In genomic region chr13:49400755-49401659, GRCh38 we compare ENCODE assay signal across 8 cellular contexts. TPM values are rescaled to one million over a fixed set of nuclear protein-coding genes. Genes with fewer than 3 reads are reported as not detected.
DNase-seq lines count a peak whose midpoint lies in the region; ATAC-seq, FAIRE-seq and TF ChIP-seq lines count a peak whose summit lies in the region.

No MANE protein-coding gene starts in this region.

- FAIRE-seq in D721Med (lab: Jason Lieb, UNC) = peak; percentile 91

- CTCF ChIA-PET in CD4-positive, alpha-beta memory T cell (lab: Charles Lee; ENCODE audit: partially characterized antibody) = no interaction called here

- intact Hi-C loops in CD4-positive, alpha-beta memory T cell (cut with micrococcal nuclease) = no loop called here

- POLR2A ChIA-PET in CD4-positive, alpha-beta memory T cell (lab: Charles Lee; ENCODE audit: partially characterized antibody) = no interaction called here

- peaks cover 18% of the 10 kb centered on the region for H3K9me3 Mint-ChIP-seq in stimulated activated memory B cell treated with anti-CD40 and anti-IgM and Interleukin-4, amounts not matched to agents 10 μg/mL and 1 μg/mL and 100 μg/mL, for 72 hours
- H3K9me3 Mint-ChIP-seq in CD4-positive, alpha-beta memory T cell = peaks cover 3 to 28% (median 23%) of the 10 kb centered on the region in 8 donors

- H3K27me3 ChIP-seq in CD4-positive, alpha-beta memory T cell (ENCODE audit: insufficient read depth, low read length) = no peaks in the 10 kb centered on the region

- H3K4me3 Mint-ChIP-seq in stimulated activated memory B cell treated with anti-CD40 and anti-IgM and Interleukin-4, amounts not matched to agents 10 μg/mL and 1 μg/mL and 100 μg/mL, for 72 hours = peak overlapping the region; percentile 4
- no peak overlapping the region for H3K4me3 Mint-ChIP-seq in CD4-positive, alpha-beta memory T cell

- H3K27me3 Mint-ChIP-seq in stimulated activated memory B cell treated with anti-CD40 and anti-IgM and Interleukin-4, amounts not matched to agents 10 μg/mL and 1 μg/mL and 100 μg/mL, for 72 hours = no peaks in the 10 kb centered on the region
- no peaks in the 10 kb centered on the region for H3K27me3 Mint-ChIP-seq in CD4-positive, alpha-beta memory T cell

- ATAC-seq in HG02973 (IDR thresholded peaks at IDR 0.05; ENCODE audit: unreplicated experiment) = peak; percentile 78
- ATAC-seq in stimulated activated memory B cell treated with anti-CD40 and anti-IgM and Interleukin-4, amounts not matched to agents 10 μg/mL and 1 μg/mL and 100 μg/mL, for 72 hours = peak; percentile 80

- H3K4me1 Mint-ChIP-seq in stimulated activated memory B cell treated with anti-CD40 and anti-IgM and Interleukin-4, amounts not matched to agents 10 μg/mL and 1 μg/mL and 100 μg/mL, for 72 hours = peaks cover 7% of the 10 kb centered on the region
- H3K4me1 Mint-ChIP-seq in CD4-positive, alpha-beta memory T cell = no peaks in the 10 kb centered on the region

- H3K36me3 Mint-ChIP-seq in stimulated activated memory B cell treated with anti-CD40 and anti-IgM and Interleukin-4, amounts not matched to agents 10 μg/mL and 1 μg/mL and 100 μg/mL, for 72 hours = peaks cover 26% of the 10 kb centered on the region
- H3K36me3 Mint-ChIP-seq in CD4-positive, alpha-beta memory T cell = peaks cover 18 to 31% of the 10 kb centered on the region in 2 donors

- no peak for TF ChIP-seq CTCF in D721Med (IDR thresholded peaks at IDR 0.05; ENCODE audit: insufficient read depth, missing control alignments)

- H3K36me3 ChIP-seq in CD4-positive, alpha-beta memory T cell (ENCODE audit: insufficient read depth, low read length) = no peaks in the 10 kb centered on the region

- peak overlapping the region; percentile 23 for H3K27ac ChIP-seq in angular gyrus (ENCODE audit: low read depth, low read length)
- H3K27ac ChIP-seq in CD4-positive, alpha-beta memory T cell (ENCODE audit: low read depth, low read length) = no peak overlapping the region

- no peaks in the 10 kb centered on the region for H3K4me1 ChIP-seq in CD4-positive, alpha-beta memory T cell (ENCODE audit: insufficient read depth, low read length)

- peaks cover 3% of the 10 kb centered on the region in 2 donors for H3K9me3 ChIP-seq in CD4-positive, alpha-beta memory T cell (ENCODE audit: control insufficient read depth in 1 of 2, low read length in 2 of 2)

- no peak for DNase-seq in D721Med (ENCODE audit: insufficient read length, low spot score)
- peak; percentile 74 for DNase-seq in inferior parietal cortex (ENCODE audit: extremely low spot score)
- no peak for DNase-seq in HUDEP-2 (lab: John Stamatoyannopoulos, UW; ENCODE audit: unreplicated experiment in 76 of 76)
- DNase-seq in CD4-positive, alpha-beta memory T cell = no peak
- DNase-seq in SHP77 treated with DMSO at 0.1 percent for 48 hours (lab: John Stamatoyannopoulos, UW) = no peak

- peak overlapping the region; percentile 8 for H3K27ac Mint-ChIP-seq in stimulated activated memory B cell treated with anti-CD40 and anti-IgM and Interleukin-4, amounts not matched to agents 10 μg/mL and 1 μg/mL and 100 μg/mL, for 72 hours
- no peak overlapping the region for H3K27ac Mint-ChIP-seq in CD4-positive, alpha-beta memory T cell

- no peak overlapping the region for H3K4me3 ChIP-seq in CD4-positive, alpha-beta memory T cell (ENCODE audit: low read length in 2 of 2)

RNA-seq across cellular contexts. Expression of gene CAB39L, which starts 42.9 kb away (rescaled TPM):
- 1 to 10 TPM; 5.7 to 7.7 TPM for total RNA-seq in CD4-positive, alpha-beta memory T cell
- 1 to 10 TPM; 4.1 to 6.5 TPM for polyA plus RNA-seq in CD4-positive, alpha-beta memory T cell

RNA-seq across cellular contexts. Expression of gene SETDB2, which starts 43.1 kb away (rescaled TPM):
- total RNA-seq in CD4-positive, alpha-beta memory T cell = 10 to 100 TPM; 27.6 to 28.2 TPM
- 10 to 100 TPM; 11.0 to 15.5 TPM for polyA plus RNA-seq in CD4-positive, alpha-beta memory T cell
